In the genomic region with DNA sequence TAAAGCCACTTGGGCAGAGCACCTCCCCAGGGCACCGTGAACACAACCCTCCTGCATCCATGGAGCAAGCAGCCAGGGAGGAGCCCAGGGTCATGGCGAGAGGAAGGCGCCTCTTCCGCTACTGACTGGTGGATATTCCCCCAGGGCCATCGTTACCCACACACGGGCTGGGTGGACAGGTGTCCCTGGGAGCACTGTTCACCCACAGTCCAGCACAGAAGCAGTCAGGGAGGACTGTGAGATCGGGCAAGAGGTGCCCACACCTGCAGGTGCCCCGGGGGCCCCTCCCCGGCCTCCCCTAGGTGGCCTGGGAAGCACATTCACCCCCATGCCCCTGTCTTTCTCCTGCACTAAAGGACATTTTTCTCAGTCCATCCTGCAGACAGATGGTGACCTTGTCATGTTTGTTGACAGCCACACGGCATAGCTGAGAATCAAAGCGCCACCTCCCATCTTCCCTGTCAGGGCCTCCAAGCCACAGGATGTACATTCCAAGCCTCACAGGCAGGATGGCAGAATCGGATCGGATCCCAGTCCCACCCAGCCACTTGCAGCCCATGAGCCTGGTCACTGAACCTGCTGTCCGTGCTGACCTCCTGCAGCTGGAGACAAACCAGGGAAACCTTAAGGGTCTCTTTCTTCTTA, we compare ENCODE assay signal across 1 cellular context.
TF ChIP-seq lines count a peak whose summit lies in the region.

No MANE protein-coding gene starts in this region.

TF ChIP-seq in HepG2, 621 proteins besides CTCF, POLR2A, EP300 and RAD21 (continued from another document):
- TF ChIP-seq ETV5 (CRISPR knock-in tag; IDR thresholded peaks at IDR 0.05; ENCODE audit: borderline replicate concordance) (0 out of 2 replicates have a peak, but pooled peaks have one; percentile 33), TEAD3 (CRISPR knock-in tag; optimal IDR thresholded peaks at IDR 0.05; ENCODE audit: borderline replicate concordance) (peak; percentile 97), KDM5B (CRISPR knock-in tag; IDR thresholded peaks at IDR 0.05; ENCODE audit: borderline replicate concordance) (0 out of 2 replicates have a peak, but pooled peaks have one; percentile 26), ZNF556 (CRISPR knock-in tag; IDR thresholded peaks at IDR 0.05; ENCODE audit: borderline replicate concordance) (0 out of 2 replicates have a peak, but pooled peaks have one; percentile 30), SIX4 (CRISPR knock-in tag; IDR thresholded peaks at IDR 0.05) (no peak), ZNF569 (CRISPR knock-in tag; IDR thresholded peaks at IDR 0.05; ENCODE audit: borderline replicate concordance) (no peak), ZNF879 (CRISPR knock-in tag; IDR thresholded peaks at IDR 0.05) (no peak), ZSCAN31 (CRISPR knock-in tag; IDR thresholded peaks at IDR 0.05; ENCODE audit: low read depth) (0 out of 2 replicates have a peak, but pooled peaks have one; percentile 29), ZNF720 (CRISPR knock-in tag; IDR thresholded peaks at IDR 0.05) (no peak)
- TF ChIP-seq, protein P1, sequence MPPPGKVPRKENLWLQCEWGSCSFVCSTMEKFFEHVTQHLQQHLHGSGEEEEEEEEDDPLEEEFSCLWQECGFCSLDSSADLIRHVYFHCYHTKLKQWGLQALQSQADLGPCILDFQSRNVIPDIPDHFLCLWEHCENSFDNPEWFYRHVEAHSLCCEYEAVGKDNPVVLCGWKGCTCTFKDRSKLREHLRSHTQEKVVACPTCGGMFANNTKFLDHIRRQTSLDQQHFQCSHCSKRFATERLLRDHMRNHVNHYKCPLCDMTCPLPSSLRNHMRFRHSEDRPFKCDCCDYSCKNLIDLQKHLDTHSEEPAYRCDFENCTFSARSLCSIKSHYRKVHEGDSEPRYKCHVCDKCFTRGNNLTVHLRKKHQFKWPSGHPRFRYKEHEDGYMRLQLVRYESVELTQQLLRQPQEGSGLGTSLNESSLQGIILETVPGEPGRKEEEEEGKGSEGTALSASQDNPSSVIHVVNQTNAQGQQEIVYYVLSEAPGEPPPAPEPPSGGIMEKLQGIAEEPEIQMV (CRISPR knock-in tag; IDR thresholded peaks at IDR 0.05; ENCODE audit: low read depth): no peak
- TF ChIP-seq, protein P2, sequence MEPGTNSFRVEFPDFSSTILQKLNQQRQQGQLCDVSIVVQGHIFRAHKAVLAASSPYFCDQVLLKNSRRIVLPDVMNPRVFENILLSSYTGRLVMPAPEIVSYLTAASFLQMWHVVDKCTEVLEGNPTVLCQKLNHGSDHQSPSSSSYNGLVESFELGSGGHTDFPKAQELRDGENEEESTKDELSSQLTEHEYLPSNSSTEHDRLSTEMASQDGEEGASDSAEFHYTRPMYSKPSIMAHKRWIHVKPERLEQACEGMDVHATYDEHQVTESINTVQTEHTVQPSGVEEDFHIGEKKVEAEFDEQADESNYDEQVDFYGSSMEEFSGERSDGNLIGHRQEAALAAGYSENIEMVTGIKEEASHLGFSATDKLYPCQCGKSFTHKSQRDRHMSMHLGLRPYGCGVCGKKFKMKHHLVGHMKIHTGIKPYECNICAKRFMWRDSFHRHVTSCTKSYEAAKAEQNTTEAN (CRISPR knock-in tag; conservative IDR thresholded peaks at IDR 0.05): no peak
- TF ChIP-seq, protein P3, sequence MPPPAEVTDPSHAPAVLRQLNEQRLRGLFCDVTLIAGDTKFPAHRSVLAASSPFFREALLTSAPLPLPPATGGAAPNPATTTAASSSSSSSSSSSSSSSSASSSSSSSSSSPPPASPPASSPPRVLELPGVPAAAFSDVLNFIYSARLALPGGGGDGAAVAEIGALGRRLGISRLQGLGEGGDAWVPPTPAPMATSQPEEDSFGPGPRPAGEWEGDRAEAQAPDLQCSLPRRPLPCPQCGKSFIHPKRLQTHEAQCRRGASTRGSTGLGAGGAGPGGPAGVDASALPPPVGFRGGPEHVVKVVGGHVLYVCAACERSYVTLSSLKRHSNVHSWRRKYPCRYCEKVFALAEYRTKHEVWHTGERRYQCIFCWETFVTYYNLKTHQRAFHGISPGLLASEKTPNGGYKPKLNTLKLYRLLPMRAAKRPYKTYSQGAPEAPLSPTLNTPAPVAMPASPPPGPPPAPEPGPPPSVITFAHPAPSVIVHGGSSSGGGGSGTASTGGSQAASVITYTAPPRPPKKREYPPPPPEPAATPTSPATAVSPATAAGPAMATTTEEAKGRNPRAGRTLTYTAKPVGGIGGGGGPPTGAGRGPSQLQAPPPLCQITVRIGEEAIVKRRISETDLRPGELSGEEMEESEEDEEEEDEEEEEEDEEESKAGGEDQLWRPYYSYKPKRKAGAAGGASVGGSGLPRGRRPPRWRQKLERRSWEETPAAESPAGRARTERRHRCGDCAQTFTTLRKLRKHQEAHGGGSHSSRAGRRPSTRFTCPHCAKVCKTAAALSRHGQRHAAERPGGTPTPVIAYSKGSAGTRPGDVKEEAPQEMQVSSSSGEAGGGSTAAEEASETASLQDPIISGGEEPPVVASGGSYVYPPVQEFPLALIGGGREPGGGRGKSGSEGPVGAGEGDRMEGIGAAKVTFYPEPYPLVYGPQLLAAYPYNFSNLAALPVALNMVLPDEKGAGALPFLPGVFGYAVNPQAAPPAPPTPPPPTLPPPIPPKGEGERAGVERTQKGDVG (CRISPR knock-in tag; IDR thresholded peaks at IDR 0.05; ENCODE audit: borderline replicate concordance): peak; percentile 43; the same call in 1 of the 2 replicates
